2 cellular contexts compared by ENCODE assay signal in the genomic region with DNA sequence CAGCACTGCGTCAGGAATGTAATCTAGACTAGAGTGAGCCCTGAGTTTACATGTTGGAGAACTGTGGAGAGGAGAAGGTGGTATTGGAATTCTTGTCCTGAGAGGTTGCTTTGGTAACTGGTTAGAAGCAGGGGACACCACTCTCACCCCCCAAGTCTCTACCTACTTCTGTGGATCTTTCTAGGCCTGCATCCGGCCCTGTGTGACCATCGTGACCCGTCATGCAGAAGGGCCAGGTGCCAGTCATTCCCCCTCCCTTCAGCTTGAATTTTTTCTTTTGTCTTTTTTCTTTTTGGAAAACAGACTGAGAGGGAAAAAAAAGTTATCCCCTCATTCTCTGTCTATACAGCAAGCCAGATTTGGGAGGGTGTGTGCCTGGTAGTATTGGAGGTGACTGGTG.
TF ChIP-seq lines count a peak whose summit lies in the region.

No MANE protein-coding gene starts in this region.

TF ChIP-seq in endothelial cell of umbilical vein, 7 proteins besides CTCF, POLR2A, EP300 and RAD21:
- TF ChIP-seq EZH2 (IDR thresholded peaks at IDR 0.05; ENCODE audit: borderline replicate concordance, low read depth, low read length, severe bottlenecking) (no peak), POLR2AphosphoS5 (IDR thresholded peaks at IDR 0.05; ENCODE audit: insufficient read depth, low read depth, low read length) (no peak), MYC (IDR thresholded peaks at IDR 0.05; ENCODE audit: low read depth, low read length) (no peak), FOS (IDR thresholded peaks at IDR 0.05; ENCODE audit: borderline replicate concordance, insufficient read depth, low read length) (no peak), JUN (IDR thresholded peaks at IDR 0.05; ENCODE audit: borderline replicate concordance, insufficient read depth, insufficient read length, low read depth) (no peak), MAX (IDR thresholded peaks at IDR 0.05; ENCODE audit: insufficient read depth, insufficient read length) (no peak), GATA2 (IDR thresholded peaks at IDR 0.05; ENCODE audit: insufficient read depth, insufficient read length, low read depth, low read length) (no peak)

TF ChIP-seq in WTC11, 78 proteins besides CTCF, POLR2A, EP300 and RAD21:
- TF ChIP-seq, protein P1, sequence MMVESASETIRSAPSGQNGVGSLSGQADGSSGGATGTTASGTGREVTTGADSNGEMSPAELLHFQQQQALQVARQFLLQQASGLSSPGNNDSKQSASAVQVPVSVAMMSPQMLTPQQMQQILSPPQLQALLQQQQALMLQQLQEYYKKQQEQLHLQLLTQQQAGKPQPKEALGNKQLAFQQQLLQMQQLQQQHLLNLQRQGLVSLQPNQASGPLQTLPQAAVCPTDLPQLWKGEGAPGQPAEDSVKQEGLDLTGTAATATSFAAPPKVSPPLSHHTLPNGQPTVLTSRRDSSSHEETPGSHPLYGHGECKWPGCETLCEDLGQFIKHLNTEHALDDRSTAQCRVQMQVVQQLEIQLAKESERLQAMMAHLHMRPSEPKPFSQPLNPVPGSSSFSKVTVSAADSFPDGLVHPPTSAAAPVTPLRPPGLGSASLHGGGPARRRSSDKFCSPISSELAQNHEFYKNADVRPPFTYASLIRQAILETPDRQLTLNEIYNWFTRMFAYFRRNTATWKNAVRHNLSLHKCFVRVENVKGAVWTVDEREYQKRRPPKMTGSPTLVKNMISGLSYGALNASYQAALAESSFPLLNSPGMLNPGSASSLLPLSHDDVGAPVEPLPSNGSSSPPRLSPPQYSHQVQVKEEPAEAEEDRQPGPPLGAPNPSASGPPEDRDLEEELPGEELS (CRISPR knock-in tag; IDR thresholded peaks at IDR 0.05): no peak
- TF ChIP-seq JUN (CRISPR knock-in tag; IDR thresholded peaks at IDR 0.05) (no peak), FOXJ3 (CRISPR knock-in tag; IDR thresholded peaks at IDR 0.05; ENCODE audit: borderline replicate concordance) (no peak), USF2 (CRISPR knock-in tag; IDR thresholded peaks at IDR 0.05) (no peak), TEAD4 (CRISPR knock-in tag; IDR thresholded peaks at IDR 0.05) (no peak), ETV6 (CRISPR knock-in tag; IDR thresholded peaks at IDR 0.05) (no peak), ZNF423 (CRISPR knock-in tag; IDR thresholded peaks at IDR 0.05) (no peak), JAZF1 (CRISPR knock-in tag; IDR thresholded peaks at IDR 0.05) (no peak), HMGA2 (CRISPR knock-in tag; IDR thresholded peaks at IDR 0.05) (no peak)
- TF ChIP-seq, protein P2, sequence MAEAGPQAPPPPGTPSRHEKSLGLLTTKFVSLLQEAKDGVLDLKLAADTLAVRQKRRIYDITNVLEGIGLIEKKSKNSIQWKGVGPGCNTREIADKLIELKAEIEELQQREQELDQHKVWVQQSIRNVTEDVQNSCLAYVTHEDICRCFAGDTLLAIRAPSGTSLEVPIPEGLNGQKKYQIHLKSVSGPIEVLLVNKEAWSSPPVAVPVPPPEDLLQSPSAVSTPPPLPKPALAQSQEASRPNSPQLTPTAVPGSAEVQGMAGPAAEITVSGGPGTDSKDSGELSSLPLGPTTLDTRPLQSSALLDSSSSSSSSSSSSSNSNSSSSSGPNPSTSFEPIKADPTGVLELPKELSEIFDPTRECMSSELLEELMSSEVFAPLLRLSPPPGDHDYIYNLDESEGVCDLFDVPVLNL (CRISPR knock-in tag; IDR thresholded peaks at IDR 0.05; ENCODE audit: borderline replicate concordance, low read depth): no peak
- TF ChIP-seq, protein P3, sequence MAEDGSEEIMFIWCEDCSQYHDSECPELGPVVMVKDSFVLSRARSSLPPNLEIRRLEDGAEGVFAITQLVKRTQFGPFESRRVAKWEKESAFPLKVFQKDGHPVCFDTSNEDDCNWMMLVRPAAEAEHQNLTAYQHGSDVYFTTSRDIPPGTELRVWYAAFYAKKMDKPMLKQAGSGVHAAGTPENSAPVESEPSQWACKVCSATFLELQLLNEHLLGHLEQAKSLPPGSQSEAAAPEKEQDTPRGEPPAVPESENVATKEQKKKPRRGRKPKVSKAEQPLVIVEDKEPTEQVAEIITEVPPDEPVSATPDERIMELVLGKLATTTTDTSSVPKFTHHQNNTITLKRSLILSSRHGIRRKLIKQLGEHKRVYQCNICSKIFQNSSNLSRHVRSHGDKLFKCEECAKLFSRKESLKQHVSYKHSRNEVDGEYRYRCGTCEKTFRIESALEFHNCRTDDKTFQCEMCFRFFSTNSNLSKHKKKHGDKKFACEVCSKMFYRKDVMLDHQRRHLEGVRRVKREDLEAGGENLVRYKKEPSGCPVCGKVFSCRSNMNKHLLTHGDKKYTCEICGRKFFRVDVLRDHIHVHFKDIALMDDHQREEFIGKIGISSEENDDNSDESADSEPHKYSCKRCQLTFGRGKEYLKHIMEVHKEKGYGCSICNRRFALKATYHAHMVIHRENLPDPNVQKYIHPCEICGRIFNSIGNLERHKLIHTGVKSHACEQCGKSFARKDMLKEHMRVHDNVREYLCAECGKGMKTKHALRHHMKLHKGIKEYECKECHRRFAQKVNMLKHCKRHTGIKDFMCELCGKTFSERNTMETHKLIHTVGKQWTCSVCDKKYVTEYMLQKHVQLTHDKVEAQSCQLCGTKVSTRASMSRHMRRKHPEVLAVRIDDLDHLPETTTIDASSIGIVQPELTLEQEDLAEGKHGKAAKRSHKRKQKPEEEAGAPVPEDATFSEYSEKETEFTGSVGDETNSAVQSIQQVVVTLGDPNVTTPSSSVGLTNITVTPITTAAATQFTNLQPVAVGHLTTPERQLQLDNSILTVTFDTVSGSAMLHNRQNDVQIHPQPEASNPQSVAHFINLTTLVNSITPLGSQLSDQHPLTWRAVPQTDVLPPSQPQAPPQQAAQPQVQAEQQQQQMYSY (CRISPR knock-in tag; IDR thresholded peaks at IDR 0.05): no peak
